1 cellular context compared by ENCODE assay signal in genomic region chr3:58059349-58060321, GRCh38.
A peak's percentile ranks its signal among the peaks of the same experiment; 100 is the strongest.
TF ChIP-seq lines count a peak whose summit lies in the region.

No MANE protein-coding gene starts in this region.

TF ChIP-seq in K562, 482 proteins besides CTCF, POLR2A, EP300 and RAD21 (continued from another document and continues in another):
- no peak for TF ChIP-seq ZNF449 (CRISPR knock-in tag; IDR thresholded peaks at IDR 0.05)
- TF ChIP-seq GTF3C2 (IDR thresholded peaks at IDR 0.05; ENCODE audit: borderline replicate concordance, extremely low read depth, insufficient read length) = no peak
- peak; percentile 80 for TF ChIP-seq CTBP1 (IDR thresholded peaks at IDR 0.05; ENCODE audit: borderline replicate concordance)
- no peak for TF ChIP-seq ZNF140 (CRISPR knock-in tag; IDR thresholded peaks at IDR 0.05)
- no peak for TF ChIP-seq THAP7 (CRISPR knock-in tag; IDR thresholded peaks at IDR 0.05)
- TF ChIP-seq BHLHE40 (IDR thresholded peaks at IDR 0.05; ENCODE audit: low read length) = peak; percentile 80
- TF ChIP-seq MEF2D (tag; conservative IDR thresholded peaks at IDR 0.05; ENCODE audit: low read depth) = no peak
- TF ChIP-seq NEUROD1 (IDR thresholded peaks at IDR 0.05; ENCODE audit: borderline replicate concordance, low read depth, low read length, partially characterized antibody) = peak; percentile 39
- no peak for TF ChIP-seq USF1 (CRISPR knock-in tag; IDR thresholded peaks at IDR 0.05)
- TF ChIP-seq USF2 (CRISPR knock-in tag; IDR thresholded peaks at IDR 0.05) = no peak
- no peak for TF ChIP-seq ZNF280A (IDR thresholded peaks at IDR 0.05; ENCODE audit: low read depth, partially characterized antibody)
- no peak for TF ChIP-seq PREB (CRISPR knock-in tag; IDR thresholded peaks at IDR 0.05)
- no peak for TF ChIP-seq ZNF384 (IDR thresholded peaks at IDR 0.05; ENCODE audit: low read depth, low read length)
- no peak for TF ChIP-seq ZNF780A (CRISPR knock-in tag; IDR thresholded peaks at IDR 0.05)
- TF ChIP-seq RBM17 (IDR thresholded peaks at IDR 0.05; ENCODE audit: borderline replicate concordance, low read depth, low read length) = no peak
- TF ChIP-seq MAFF (IDR thresholded peaks at IDR 0.05; ENCODE audit: low read length) = no peak
- peak; percentile 65; the same call in 1 of the 2 replicates for TF ChIP-seq MTA3 (IDR thresholded peaks at IDR 0.05; ENCODE audit: borderline replicate concordance)
- TF ChIP-seq ZBTB12 (CRISPR knock-in tag; IDR thresholded peaks at IDR 0.05) = no peak
- TF ChIP-seq NR4A1 (CRISPR knock-in tag; IDR thresholded peaks at IDR 0.05) = no peak
- TF ChIP-seq NR4A1 (tag; IDR thresholded peaks at IDR 0.05) = no peak
- TF ChIP-seq THRAP3 (IDR thresholded peaks at IDR 0.05; ENCODE audit: borderline replicate concordance) = no peak
- peak; percentile 46; the same call in 1 of the 2 replicates for TF ChIP-seq LEF1 (IDR thresholded peaks at IDR 0.05)
- no peak for TF ChIP-seq MIER1 (IDR thresholded peaks at IDR 0.05; ENCODE audit: low read depth)
- TF ChIP-seq FOXK2 (conservative IDR thresholded peaks at IDR 0.05 in 1 of 2, IDR thresholded peaks at IDR 0.05 in 1 of 2; ENCODE audit: low read depth in 2 of 2) = peak in 1 of 2 experiments; percentile 38; a peak in 1 of 4 replicates
- no peak for TF ChIP-seq SRSF1 (IDR thresholded peaks at IDR 0.05; ENCODE audit: low read depth, low read length)
- no peak for TF ChIP-seq OTX1 (CRISPR knock-in tag; IDR thresholded peaks at IDR 0.05)
- no peak for TF ChIP-seq ZNF3 (CRISPR knock-in tag; IDR thresholded peaks at IDR 0.05)
- TF ChIP-seq ZBTB8A (IDR thresholded peaks at IDR 0.05; ENCODE audit: partially characterized antibody) = no peak
- TF ChIP-seq SMAD1 (IDR thresholded peaks at IDR 0.05; ENCODE audit: low read depth, low read length, partially characterized antibody) = no peak
- TF ChIP-seq SAFB (IDR thresholded peaks at IDR 0.05; ENCODE audit: borderline replicate concordance, low read depth, low read length) = no peak
- TF ChIP-seq SMARCB1 (IDR thresholded peaks at IDR 0.05; ENCODE audit: insufficient read length, low read depth) = no peak
- TF ChIP-seq CAMTA2 (CRISPR knock-in tag; conservative IDR thresholded peaks at IDR 0.05) = no peak
- peak; percentile 40 for TF ChIP-seq HDAC3 (IDR thresholded peaks at IDR 0.05; ENCODE audit: borderline replicate concordance, partially characterized antibody)
- TF ChIP-seq FOXO4 (CRISPR knock-in tag; IDR thresholded peaks at IDR 0.05) = no peak
- TF ChIP-seq GTF2E2 (tag; IDR thresholded peaks at IDR 0.05) = no peak
- no peak for TF ChIP-seq ILK (tag; IDR thresholded peaks at IDR 0.05; ENCODE audit: borderline replicate concordance, low read depth)
- no peak for TF ChIP-seq NFIC (IDR thresholded peaks at IDR 0.05)
- TF ChIP-seq ZNF253 (CRISPR knock-in tag; conservative IDR thresholded peaks at IDR 0.05) = no peak
- TF ChIP-seq DEAF1 (CRISPR knock-in tag; IDR thresholded peaks at IDR 0.05) = no peak
- no peak for TF ChIP-seq HOMEZ (CRISPR knock-in tag; IDR thresholded peaks at IDR 0.05)
- no peak for TF ChIP-seq HMGN3 (IDR thresholded peaks at IDR 0.05; ENCODE audit: borderline replicate concordance, extremely low read depth, insufficient read length, low read depth, low read length)
- TF ChIP-seq NRF1 (conservative IDR thresholded peaks at IDR 0.05 in 1 of 2, IDR thresholded peaks at IDR 0.05 in 1 of 2) = peak; percentile 19 to 42; a peak in 2 of 4 replicates
- TF ChIP-seq E2F3 (CRISPR knock-in tag; IDR thresholded peaks at IDR 0.05) = no peak
- peak; percentile 82 for TF ChIP-seq SOX6 (IDR thresholded peaks at IDR 0.05)
- TF ChIP-seq E2F8 (IDR thresholded peaks at IDR 0.05; ENCODE audit: low read depth, partially characterized antibody) = no peak
- TF ChIP-seq HNRNPK (IDR thresholded peaks at IDR 0.05; ENCODE audit: low read depth, low read length, poor library complexity, severe bottlenecking) = no peak
